28 cellular contexts compared by ENCODE assay signal in the genomic region with DNA sequence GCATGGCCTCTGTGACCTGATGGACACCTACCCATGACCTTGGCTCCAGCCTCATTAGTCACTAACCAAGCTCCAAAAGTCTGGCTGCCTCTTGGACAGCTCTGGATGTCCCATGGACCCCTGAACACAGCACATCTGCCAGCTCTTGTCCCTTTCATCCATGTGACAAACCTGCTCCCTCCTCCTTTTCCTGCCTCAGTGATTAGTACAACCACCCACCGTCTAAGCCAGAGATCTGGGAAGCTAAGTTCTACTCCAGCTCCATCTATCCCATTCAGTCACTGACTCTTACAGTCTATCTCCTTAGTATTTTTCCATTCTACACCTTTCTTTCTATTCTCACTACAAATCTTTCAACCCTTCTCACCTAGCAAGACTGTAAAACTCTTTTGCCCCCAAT. TPM values are rescaled to one million over a fixed set of nuclear protein-coding genes. Genes with fewer than 3 reads are reported as not detected.
DNase-seq lines count a peak whose midpoint lies in the region; ATAC-seq, FAIRE-seq and TF ChIP-seq lines count a peak whose summit lies in the region.
"Had no signal": no experiment of that assay in that cellular context is flagged by ENCODE, and none has a peak within 500 bp of the region (broad histone marks: within the 10 kb centered on the region; RNA-seq: fewer than 3 reads in every experiment).

No MANE protein-coding gene starts in this region.

- no peaks in the 10 kb centered on the region for H3K9me3 ChIP-seq in kidney (ENCODE audit: control insufficient read depth in 1 of 2, low read length in 2 of 2)
- H3K9me3 ChIP-seq: BE2C had no signal

- peaks cover 50 to 62% of the 10 kb centered on the region in 2 donors for H3K36me3 ChIP-seq in kidney (ENCODE audit: control insufficient read depth in 1 of 2, insufficient read depth in 2 of 2, low read length in 2 of 2)

- H3K4me1 ChIP-seq in kidney (ENCODE audit: control insufficient read depth in 1 of 2, insufficient read depth in 1 of 2, low read depth in 1 of 2, low read length in 2 of 2) = no peaks in the 10 kb centered on the region
- H3K4me1 ChIP-seq: BE2C had no signal

- FAIRE-seq in kidney (lab: Jason Lieb, UNC) = no peak
- FAIRE-seq: GM19239, H1 had no signal

- H3K9ac ChIP-seq in kidney (ENCODE audit: low read length in 2 of 2) = no peak overlapping the region

- no peak overlapping the region for H3K27ac ChIP-seq in kidney (ENCODE audit: low read depth in 2 of 2, low read length in 2 of 2)
- H3K27ac ChIP-seq: 22Rv1, HL-60 had no signal

- no peaks in the 10 kb centered on the region for H3K9me3 Mint-ChIP-seq in activated CD8-positive, alpha-beta T cell treated with anti-CD3 and anti-CD28 coated beads for 36 hours
- no peaks in the 10 kb centered on the region for H3K9me3 Mint-ChIP-seq in activated CD8-positive, alpha-beta T cell treated with anti-CD3 and anti-CD28 coated beads, Interleukin-2, amount 10 ng/mL, durations not matched to agents 7 days and 5 days (ENCODE audit: insufficient read depth)
- no peaks in the 10 kb centered on the region for H3K9me3 Mint-ChIP-seq in HFFc6
- H3K9me3 Mint-ChIP-seq in stimulated activated memory B cell treated with anti-CD40 and anti-IgM and Interleukin-4, amounts not matched to agents 10 μg/mL and 1 μg/mL and 100 μg/mL, for 72 hours = no peaks in the 10 kb centered on the region
- H3K9me3 Mint-ChIP-seq: CD14-positive monocyte had no signal

- H3K4me3 ChIP-seq in kidney (ENCODE audit: low read length in 2 of 2) = no peak overlapping the region

- no peak for TF ChIP-seq CTCF in activated CD8-positive, alpha-beta T cell treated with anti-CD3 and anti-CD28 coated beads for 36 hours (IDR thresholded peaks at IDR 0.05)
- TF ChIP-seq CTCF in HFFc6 (IDR thresholded peaks at IDR 0.05) = no peak
- no peak for TF ChIP-seq CTCF in kidney (IDR thresholded peaks at IDR 0.05; ENCODE audit: borderline replicate concordance, extremely low read depth, insufficient read depth)

- CTCF ChIA-PET in activated CD8-positive, alpha-beta T cell treated with anti-CD3 and anti-CD28 coated beads for 36 hours (lab: Charles Lee) = interaction anchor here (0.9 to 3.2 kb wide), 5 partner anchors 12 to 280 kb away, joined by 3 to 17 read pairs (median 5); no protein-coding TSS in a partner anchor
- CTCF ChIA-PET in activated CD8-positive, alpha-beta T cell treated with anti-CD3 and anti-CD28 coated beads, Interleukin-2, amount 10 ng/mL, durations not matched to agents 7 days and 5 days (lab: Charles Lee) = interaction anchor here (0.9 to 2.6 kb wide), 4 partner anchors 15 to 280 kb away, joined by 3 to 15 read pairs (median 5); partner anchors contain the start of gene GPATCH3

- no peak for ATAC-seq in activated CD8-positive, alpha-beta T cell treated with anti-CD3 and anti-CD28 coated beads for 36 hours
- ATAC-seq in activated CD8-positive, alpha-beta T cell treated with anti-CD3 and anti-CD28 coated beads, Interleukin-2, amount 10 ng/mL, durations not matched to agents 7 days and 5 days = no peak
- no peak for ATAC-seq in stimulated activated memory B cell treated with anti-CD40 and anti-IgM and Interleukin-4, amounts not matched to agents 10 μg/mL and 1 μg/mL and 100 μg/mL, for 72 hours
- no peak for ATAC-seq in HG02973 (IDR thresholded peaks at IDR 0.05; ENCODE audit: unreplicated experiment)
- ATAC-seq: PC-3, Right ventricle myocardium inferior had no signal

- DNase-seq in activated CD8-positive, alpha-beta T cell treated with anti-CD3 and anti-CD28 coated beads for 36 hours = no peak
- no peak for DNase-seq in activated CD8-positive, alpha-beta T cell treated with anti-CD3 and anti-CD28 coated beads, Interleukin-2, amount 10 ng/mL, durations not matched to agents 7 days and 5 days
- no peak for DNase-seq in HFFc6
- peak; percentile 6 for DNase-seq in kidney
- DNase-seq in activated naive CD4-positive, alpha-beta T cell (lab: John Stamatoyannopoulos, UW) = no peak
- DNase-seq: BE2C, DMS153, DND-41, HCEC 1CT, Karpas-422, NCI-H1092 treated with DMSO at 0.1 percent for 48 hours, NCI-H1436, NCI-H187 treated with DMSO at 0.1 percent for 48 hours, NCI-H2171 treated with DMSO at 0.1 percent for 48 hours, NCI-H345, NCI-H510A treated with DMSO at 0.1 percent for 48 hours, NCI-H748 treated with DMSO at 0.1 percent for 48 hours, PC-3 had no signal

- intact Hi-C loops in activated CD8-positive, alpha-beta T cell treated with anti-CD3 and anti-CD28 coated beads for 36 hours (cut with micrococcal nuclease) = no loop called here
- intact Hi-C loops in kidney (cut with DNase I) = loop anchor here (10.0 kb wide), 1 partner anchor 78 kb away; no protein-coding TSS in a partner anchor

- no peak overlapping the region for H3K4me3 Mint-ChIP-seq in activated CD8-positive, alpha-beta T cell treated with anti-CD3 and anti-CD28 coated beads for 36 hours
- no peak overlapping the region for H3K4me3 Mint-ChIP-seq in activated CD8-positive, alpha-beta T cell treated with anti-CD3 and anti-CD28 coated beads, Interleukin-2, amount 10 ng/mL, durations not matched to agents 7 days and 5 days
- no peak overlapping the region for H3K4me3 Mint-ChIP-seq in HFFc6
- H3K4me3 Mint-ChIP-seq in stimulated activated memory B cell treated with anti-CD40 and anti-IgM and Interleukin-4, amounts not matched to agents 10 μg/mL and 1 μg/mL and 100 μg/mL, for 72 hours = no peak overlapping the region
- H3K4me3 Mint-ChIP-seq: CD14-positive monocyte had no signal

- H3K27me3 Mint-ChIP-seq in activated CD8-positive, alpha-beta T cell treated with anti-CD3 and anti-CD28 coated beads for 36 hours = no peaks in the 10 kb centered on the region
- no peaks in the 10 kb centered on the region for H3K27me3 Mint-ChIP-seq in activated CD8-positive, alpha-beta T cell treated with anti-CD3 and anti-CD28 coated beads, Interleukin-2, amount 10 ng/mL, durations not matched to agents 7 days and 5 days (ENCODE audit: low read depth)
- H3K27me3 Mint-ChIP-seq in HFFc6 (ENCODE audit: insufficient read depth) = no peaks in the 10 kb centered on the region; the same call in 1 of the 2 replicates
- no peaks in the 10 kb centered on the region for H3K27me3 Mint-ChIP-seq in stimulated activated memory B cell treated with anti-CD40 and anti-IgM and Interleukin-4, amounts not matched to agents 10 μg/mL and 1 μg/mL and 100 μg/mL, for 72 hours

- H3K36me3 Mint-ChIP-seq in activated CD8-positive, alpha-beta T cell treated with anti-CD3 and anti-CD28 coated beads for 36 hours (ENCODE audit: low read depth) = peaks cover 48% of the 10 kb centered on the region
- peaks cover 57% of the 10 kb centered on the region for H3K36me3 Mint-ChIP-seq in activated CD8-positive, alpha-beta T cell treated with anti-CD3 and anti-CD28 coated beads, Interleukin-2, amount 10 ng/mL, durations not matched to agents 7 days and 5 days (ENCODE audit: low read depth)
- peaks cover 32% of the 10 kb centered on the region for H3K36me3 Mint-ChIP-seq in HFFc6 (ENCODE audit: low read depth)
- H3K36me3 Mint-ChIP-seq in stimulated activated memory B cell treated with anti-CD40 and anti-IgM and Interleukin-4, amounts not matched to agents 10 μg/mL and 1 μg/mL and 100 μg/mL, for 72 hours = peaks cover 49% of the 10 kb centered on the region

- H3K27ac Mint-ChIP-seq in activated CD8-positive, alpha-beta T cell treated with anti-CD3 and anti-CD28 coated beads for 36 hours = peak overlapping the region; percentile 7
- no peak overlapping the region for H3K27ac Mint-ChIP-seq in activated CD8-positive, alpha-beta T cell treated with anti-CD3 and anti-CD28 coated beads, Interleukin-2, amount 10 ng/mL, durations not matched to agents 7 days and 5 days
- H3K27ac Mint-ChIP-seq in HFFc6 = peak overlapping the region; percentile 42; the same call in 1 of the 2 replicates
- H3K27ac Mint-ChIP-seq in stimulated activated memory B cell treated with anti-CD40 and anti-IgM and Interleukin-4, amounts not matched to agents 10 μg/mL and 1 μg/mL and 100 μg/mL, for 72 hours = peak overlapping the region; percentile 29

- POLR2A ChIA-PET in activated CD8-positive, alpha-beta T cell treated with anti-CD3 and anti-CD28 coated beads for 36 hours (lab: Charles Lee) = interaction anchor here (0.6 to 1.5 kb wide), 2 partner anchors 44 to 104 kb away, joined by 3 to 4 read pairs; no protein-coding TSS in a partner anchor
- POLR2A ChIA-PET in activated CD8-positive, alpha-beta T cell treated with anti-CD3 and anti-CD28 coated beads, Interleukin-2, amount 10 ng/mL, durations not matched to agents 7 days and 5 days (lab: Charles Lee) = interaction anchor here (1.0 to 1.1 kb wide), 2 partner anchors 17 to 382 kb away, joined by 3 to 4 read pairs; no protein-coding TSS in a partner anchor

- H3K4me1 Mint-ChIP-seq in activated CD8-positive, alpha-beta T cell treated with anti-CD3 and anti-CD28 coated beads for 36 hours (ENCODE audit: low read depth) = peaks cover 3% of the 10 kb centered on the region
- peaks cover 6% of the 10 kb centered on the region for H3K4me1 Mint-ChIP-seq in activated CD8-positive, alpha-beta T cell treated with anti-CD3 and anti-CD28 coated beads, Interleukin-2, amount 10 ng/mL, durations not matched to agents 7 days and 5 days (ENCODE audit: low read depth)
- H3K4me1 Mint-ChIP-seq in HFFc6 (ENCODE audit: low read depth) = 0 out of 2 replicates have a peak, but pooled peaks cover 4% of the 10 kb centered on the region
- H3K4me1 Mint-ChIP-seq in stimulated activated memory B cell treated with anti-CD40 and anti-IgM and Interleukin-4, amounts not matched to agents 10 μg/mL and 1 μg/mL and 100 μg/mL, for 72 hours = peaks cover 11% of the 10 kb centered on the region

RNA-seq across cellular contexts. Expression of gene GPN2, which starts 7.4 kb away (rescaled TPM):
- total RNA-seq in activated CD8-positive, alpha-beta T cell treated with anti-CD3 and anti-CD28 coated beads for 36 hours = 10 to 100 TPM; 45.9 to 47.9 TPM
- 10 to 100 TPM; 28.9 to 32.8 TPM for total RNA-seq in activated CD8-positive, alpha-beta T cell treated with anti-CD3 and anti-CD28 coated beads, Interleukin-2, amount 10 ng/mL, durations not matched to agents 7 days and 5 days
- total RNA-seq in HFFc6 (2021; fragmentation: NEBNext Ultra II Directional; extraction: Animal tissue kit (Norgen Biotek cat#: 25700)) = 10 to 100 TPM; 28.4 to 39.3 (median 36.1) TPM
- total RNA-seq in kidney = 28.8 TPM
- polyA plus RNA-seq in kidney (ENCODE audit: insufficient read depth, low read depth, low replicate concordance) = 24.6 TPM

RNA-seq across cellular contexts. Expression of gene GPATCH3, which starts 17.6 kb away (rescaled TPM):
- 1 to 10 TPM; 8.7 to 9.6 TPM for total RNA-seq in activated CD8-positive, alpha-beta T cell treated with anti-CD3 and anti-CD28 coated beads for 36 hours
- 10 to 100 TPM; 14.9 to 16.4 TPM for total RNA-seq in activated CD8-positive, alpha-beta T cell treated with anti-CD3 and anti-CD28 coated beads, Interleukin-2, amount 10 ng/mL, durations not matched to agents 7 days and 5 days
- total RNA-seq in HFFc6 (2021; fragmentation: NEBNext Ultra II Directional; extraction: Animal tissue kit (Norgen Biotek cat#: 25700)) = 10 to 100 TPM in 3 of 6 experiments, 1 to 10 TPM in 3; 8.6 to 12.0 (median 10.2) TPM
- total RNA-seq in kidney = 15.8 TPM
- 15.8 TPM for polyA plus RNA-seq in kidney (ENCODE audit: insufficient read depth, low read depth, low replicate concordance)

RNA-seq across cellular contexts. Expression of gene SFN, which starts 19.7 kb away (rescaled TPM):
- total RNA-seq in activated CD8-positive, alpha-beta T cell treated with anti-CD3 and anti-CD28 coated beads for 36 hours = under 1 TPM; 0.47 to 0.59 TPM
- 1 to 10 TPM; 1.8 to 1.9 TPM for total RNA-seq in activated CD8-positive, alpha-beta T cell treated with anti-CD3 and anti-CD28 coated beads, Interleukin-2, amount 10 ng/mL, durations not matched to agents 7 days and 5 days
- total RNA-seq in HFFc6 (2021; fragmentation: NEBNext Ultra II Directional; extraction: Animal tissue kit (Norgen Biotek cat#: 25700)) = under 1 TPM in 4 of 6 experiments, not detected in 2; 0.11 to 0.28 (median 0.20) TPM
- 44.7 TPM for total RNA-seq in kidney
- polyA plus RNA-seq in kidney (ENCODE audit: insufficient read depth, low read depth, low replicate concordance) = 2.9 TPM
- total RNA-seq: Right ventricle myocardium inferior, RPMI7951, SK-MEL-5 had no signal
- polyA plus RNA-seq: CD14-positive monocyte had no signal

RNA-seq across cellular contexts. Expression of gene NR0B2, which starts 31.1 kb away (rescaled TPM):
- total RNA-seq in activated CD8-positive, alpha-beta T cell treated with anti-CD3 and anti-CD28 coated beads for 36 hours = not detected
- not detected for total RNA-seq in activated CD8-positive, alpha-beta T cell treated with anti-CD3 and anti-CD28 coated beads, Interleukin-2, amount 10 ng/mL, durations not matched to agents 7 days and 5 days
- not detected for total RNA-seq in HFFc6 (2021; fragmentation: NEBNext Ultra II Directional; extraction: Animal tissue kit (Norgen Biotek cat#: 25700))
- total RNA-seq in kidney = 0.79 TPM
- polyA plus RNA-seq in kidney (ENCODE audit: insufficient read depth, low read depth, low replicate concordance) = 16.5 TPM
- total RNA-seq: H1, PC-3, RPMI7951, SK-MEL-5 had no signal
- polyA plus RNA-seq: CD14-positive monocyte, H1 had no signal

RNA-seq across cellular contexts. Expression of gene NUDC, which starts 38.8 kb away (rescaled TPM):
- total RNA-seq in activated CD8-positive, alpha-beta T cell treated with anti-CD3 and anti-CD28 coated beads for 36 hours = 100 to 1,000 TPM in 1 of 2 experiments, 10 to 100 TPM in 1; 97.0 to 103 TPM
- total RNA-seq in activated CD8-positive, alpha-beta T cell treated with anti-CD3 and anti-CD28 coated beads, Interleukin-2, amount 10 ng/mL, durations not matched to agents 7 days and 5 days = 10 to 100 TPM; 85.1 to 91.2 TPM
- 10 to 100 TPM; 69.1 to 92.6 (median 87.6) TPM for total RNA-seq in HFFc6 (2021; fragmentation: NEBNext Ultra II Directional; extraction: Animal tissue kit (Norgen Biotek cat#: 25700))
- total RNA-seq in kidney = 61.5 TPM
- polyA plus RNA-seq in kidney (ENCODE audit: insufficient read depth, low read depth, low replicate concordance) = 112 TPM

Comparison
In these comparisons a context has a peak if more than half of its experiments do, and no peak if none do; other contexts are left out.
1. RNA of gene SFN, which starts 19.7 kb away (total RNA-seq): 44.7 TPM in kidney (single experiment); 1.8 to 1.9 TPM in activated CD8-positive, alpha-beta T cell treated with anti-CD3 and anti-CD28 coated beads, Interleukin-2, amount 10 ng/mL, durations not matched to agents 7 days and 5 days, 0.47 to 0.59 TPM in activated CD8-positive, alpha-beta T cell treated with anti-CD3 and anti-CD28 coated beads for 36 hours and 0.11 to 0.28 TPM in HFFc6; every median in the first group is over 10 times any median in the second.